8 cellular contexts compared by ENCODE assay signal in the genomic region with DNA sequence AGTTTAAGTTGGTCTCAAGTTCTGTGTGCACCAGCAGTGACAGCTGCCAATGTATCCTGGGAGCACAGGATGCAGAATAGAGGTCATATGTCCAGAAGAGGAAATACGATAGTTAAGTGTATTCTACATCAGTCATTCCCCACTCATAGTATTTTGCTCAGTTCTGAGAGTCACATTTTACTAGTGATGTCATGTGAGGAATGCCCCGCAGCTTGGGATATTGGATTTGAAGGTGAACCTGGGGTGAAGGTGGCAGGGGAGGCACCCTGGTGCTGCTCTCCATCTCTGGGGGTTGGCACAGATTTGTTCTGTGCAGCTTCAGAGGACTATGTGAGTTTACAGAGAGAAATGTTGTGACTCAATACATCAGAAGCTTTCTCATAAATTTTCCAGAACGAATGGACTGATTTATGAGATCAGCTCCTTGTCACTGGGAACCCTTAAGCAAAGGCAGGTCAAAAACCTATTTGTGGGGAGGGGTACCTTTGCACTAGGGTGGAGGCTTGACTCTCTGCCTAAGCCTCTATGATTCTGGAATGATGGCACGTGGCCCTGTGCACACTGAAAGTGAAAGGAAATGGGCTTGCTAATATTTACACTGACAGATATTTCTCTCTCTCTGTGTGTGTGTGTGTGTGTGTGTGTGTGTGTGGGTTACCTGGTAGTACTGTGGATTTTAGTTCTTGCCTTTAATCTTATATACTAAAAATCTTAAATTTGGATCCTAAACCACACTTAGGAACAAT.
A peak's percentile ranks its signal among the peaks of the same experiment; 100 is the strongest.
DNase-seq lines count a peak whose midpoint lies in the region; ATAC-seq and TF ChIP-seq lines count a peak whose summit lies in the region.

No MANE protein-coding gene starts in this region.

- 20% methylated on average over 4 of the region's 4 CpGs for WGBS in suprapubic skin

- CTCF ChIA-PET in activated naive CD4-positive, alpha-beta T cell treated with anti-CD3 and anti-CD28 coated beads for 36 hours (lab: Charles Lee) = interaction anchor here (0.6 to 2.5 kb wide), 6 partner anchors 22 to 387 kb away, joined by 3 to 10 read pairs (median 3); no protein-coding TSS in a partner anchor

- TF ChIP-seq POLR2A in suprapubic skin (IDR thresholded peaks at IDR 0.05) = no peak

- H3K9ac ChIP-seq in Loucy (ENCODE audit: low read depth, low read length, poor library complexity, severe bottlenecking) = peak overlapping the region; percentile 42

- no peaks in the 10 kb centered on the region for H3K9me2 ChIP-seq in Loucy (replicated peaks; ENCODE audit: low read depth, low read length)

- DNase-seq in Daoy (ENCODE audit: low read depth) = peak; percentile 17
- DNase-seq in activated naive CD4-positive, alpha-beta T cell treated with anti-CD3 and anti-CD28 coated beads for 36 hours = peak; percentile 55
- DNase-seq in natural killer cell treated with Interleukin-12 subunit alpha and Interleukin-12 subunit beta and Interleukin-15 and Interleukin-18, amount 100 ng/mL, for 72 hours (ENCODE audit: low spot score) = no peak
- no peak for DNase-seq in 8988T
- DNase-seq in suprapubic skin (ENCODE audit: low spot score in 2 of 2) = no peak
- no peak for DNase-seq in progenitor cell of endocrine pancreas (ENCODE audit: low spot score, unreplicated experiment)

- H3K27me3 Mint-ChIP-seq in activated naive CD4-positive, alpha-beta T cell treated with anti-CD3 and anti-CD28 coated beads for 36 hours (ENCODE audit: low read depth) = no peaks in the 10 kb centered on the region
- H3K27me3 Mint-ChIP-seq in natural killer cell treated with Interleukin-12 subunit alpha and Interleukin-12 subunit beta and Interleukin-15 and Interleukin-18, amount 100 ng/mL, for 72 hours = no peaks in the 10 kb centered on the region
- peaks cover 6% of the 10 kb centered on the region for H3K27me3 Mint-ChIP-seq in progenitor cell of endocrine pancreas

- H3K4me1 Mint-ChIP-seq in activated naive CD4-positive, alpha-beta T cell treated with anti-CD3 and anti-CD28 coated beads for 36 hours (ENCODE audit: low read depth) = peaks cover 30% of the 10 kb centered on the region
- H3K4me1 Mint-ChIP-seq in natural killer cell treated with Interleukin-12 subunit alpha and Interleukin-12 subunit beta and Interleukin-15 and Interleukin-18, amount 100 ng/mL, for 72 hours (ENCODE audit: low read depth in 2 of 2) = peaks cover 24 to 36% of the 10 kb centered on the region in 2 donors
- H3K4me1 Mint-ChIP-seq in progenitor cell of endocrine pancreas (ENCODE audit: low read depth) = peaks cover 15% of the 10 kb centered on the region

- H3K4me3 Mint-ChIP-seq in activated naive CD4-positive, alpha-beta T cell treated with anti-CD3 and anti-CD28 coated beads for 36 hours = peak overlapping the region; percentile 50
- peak overlapping the region; percentile 80 for H3K4me3 Mint-ChIP-seq in natural killer cell treated with Interleukin-12 subunit alpha and Interleukin-12 subunit beta and Interleukin-15 and Interleukin-18, amount 100 ng/mL, for 72 hours
- H3K4me3 Mint-ChIP-seq in progenitor cell of endocrine pancreas (ENCODE audit: low read depth) = no peak overlapping the region

- peak overlapping the region; percentile 86; the same call in 1 of the 2 replicates for H2AFZ ChIP-seq in Loucy (ENCODE audit: low read length)

- ATAC-seq in GM21526 (IDR thresholded peaks at IDR 0.05; ENCODE audit: low FRiP score, unreplicated experiment) = peak; percentile 59
- peak; percentile 50 to 60 for ATAC-seq in natural killer cell treated with Interleukin-12 subunit alpha and Interleukin-12 subunit beta and Interleukin-15 and Interleukin-18, amount 100 ng/mL, for 72 hours

- peaks cover 6% of the 10 kb centered on the region for H3K36me3 Mint-ChIP-seq in activated naive CD4-positive, alpha-beta T cell treated with anti-CD3 and anti-CD28 coated beads for 36 hours (ENCODE audit: low read depth)
- no peaks in the 10 kb centered on the region for H3K36me3 Mint-ChIP-seq in natural killer cell treated with Interleukin-12 subunit alpha and Interleukin-12 subunit beta and Interleukin-15 and Interleukin-18, amount 100 ng/mL, for 72 hours
- no peaks in the 10 kb centered on the region for H3K36me3 Mint-ChIP-seq in progenitor cell of endocrine pancreas (ENCODE audit: insufficient read depth)

- no peaks in the 10 kb centered on the region for H4K20me1 ChIP-seq in Loucy (ENCODE audit: insufficient read depth, low read length, poor library complexity, severe bottlenecking)

- intact Hi-C loops in activated naive CD4-positive, alpha-beta T cell treated with anti-CD3 and anti-CD28 coated beads for 36 hours (cut with micrococcal nuclease) = loop anchor here (1.0 to 5.0 kb wide), 5 partner anchors 156 to 349 kb away; a partner anchor contains a TSS

- H3K27me3 ChIP-seq in Loucy (ENCODE audit: insufficient read depth, low read length, poor library complexity, severe bottlenecking) (no peaks in the 10 kb centered on the region), suprapubic skin (no peaks in the 10 kb centered on the region)

- H3K36me3 ChIP-seq in Loucy (ENCODE audit: insufficient read depth, low read length) (no peaks in the 10 kb centered on the region), suprapubic skin (no peaks in the 10 kb centered on the region)

- no peak for TF ChIP-seq EP300 in suprapubic skin (IDR thresholded peaks at IDR 0.05)

- H3K27ac Mint-ChIP-seq in activated naive CD4-positive, alpha-beta T cell treated with anti-CD3 and anti-CD28 coated beads for 36 hours = peak overlapping the region; percentile 82
- peak overlapping the region; percentile 85 to 96 for H3K27ac Mint-ChIP-seq in natural killer cell treated with Interleukin-12 subunit alpha and Interleukin-12 subunit beta and Interleukin-15 and Interleukin-18, amount 100 ng/mL, for 72 hours
- H3K27ac Mint-ChIP-seq in progenitor cell of endocrine pancreas = no peak overlapping the region

- H3K4me1 ChIP-seq in Loucy (ENCODE audit: insufficient read depth, low read length, poor library complexity, severe bottlenecking) (peaks cover 25% of the 10 kb centered on the region), suprapubic skin (peaks cover 17% of the 10 kb centered on the region)

- peak overlapping the region; percentile 87 for H3K4me2 ChIP-seq in Loucy (ENCODE audit: low read depth, low read length, poor library complexity, severe bottlenecking)

- peaks cover 10% of the 10 kb centered on the region; the same call in 1 of the 2 replicates for H3F3A ChIP-seq in Loucy (ENCODE audit: low read depth)

- H3K4me3 ChIP-seq in Loucy (ENCODE audit: low read length, poor library complexity, severe bottlenecking) = peak overlapping the region; percentile 62
- no peak overlapping the region for H3K4me3 ChIP-seq in suprapubic skin

- no peak overlapping the region for H3K27ac ChIP-seq in suprapubic skin

- H3K9me3 Mint-ChIP-seq in activated naive CD4-positive, alpha-beta T cell treated with anti-CD3 and anti-CD28 coated beads for 36 hours = peaks cover 4% of the 10 kb centered on the region
- H3K9me3 Mint-ChIP-seq in natural killer cell treated with Interleukin-12 subunit alpha and Interleukin-12 subunit beta and Interleukin-15 and Interleukin-18, amount 100 ng/mL, for 72 hours = no peaks in the 10 kb centered on the region
- H3K9me3 Mint-ChIP-seq in progenitor cell of endocrine pancreas (ENCODE audit: low read depth) = peaks cover 3% of the 10 kb centered on the region

- no peak for TF ChIP-seq CTCF in Loucy (conservative IDR thresholded peaks at IDR 0.05; ENCODE audit: low read length)
- TF ChIP-seq CTCF in suprapubic skin (IDR thresholded peaks at IDR 0.05) = no peak
- no peak for TF ChIP-seq CTCF in progenitor cell of endocrine pancreas (IDR thresholded peaks at IDR 0.05; ENCODE audit: unreplicated experiment)

- no peaks in the 10 kb centered on the region for H3K79me2 ChIP-seq in Loucy (ENCODE audit: insufficient read depth, low read length)

- H3K9me3 ChIP-seq in Loucy (ENCODE audit: insufficient read depth, low read depth, low read length) = no peaks in the 10 kb centered on the region
- no peaks in the 10 kb centered on the region for H3K9me3 ChIP-seq in suprapubic skin

Comparison
In these comparisons a context has a peak if more than half of its experiments do, and no peak if none do; other contexts are left out.
1. DNase-seq: peak in Daoy (single experiment) and activated naive CD4-positive, alpha-beta T cell treated with anti-CD3 and anti-CD28 coated beads for 36 hours (single experiment); none in natural killer cell treated with Interleukin-12 subunit alpha and Interleukin-12 subunit beta and Interleukin-15 and Interleukin-18, amount 100 ng/mL, for 72 hours (single experiment), 8988T (single experiment), suprapubic skin (0 of 2) and progenitor cell of endocrine pancreas (single experiment).